ENCODE assay signal across 8 cellular contexts in the genomic region with DNA sequence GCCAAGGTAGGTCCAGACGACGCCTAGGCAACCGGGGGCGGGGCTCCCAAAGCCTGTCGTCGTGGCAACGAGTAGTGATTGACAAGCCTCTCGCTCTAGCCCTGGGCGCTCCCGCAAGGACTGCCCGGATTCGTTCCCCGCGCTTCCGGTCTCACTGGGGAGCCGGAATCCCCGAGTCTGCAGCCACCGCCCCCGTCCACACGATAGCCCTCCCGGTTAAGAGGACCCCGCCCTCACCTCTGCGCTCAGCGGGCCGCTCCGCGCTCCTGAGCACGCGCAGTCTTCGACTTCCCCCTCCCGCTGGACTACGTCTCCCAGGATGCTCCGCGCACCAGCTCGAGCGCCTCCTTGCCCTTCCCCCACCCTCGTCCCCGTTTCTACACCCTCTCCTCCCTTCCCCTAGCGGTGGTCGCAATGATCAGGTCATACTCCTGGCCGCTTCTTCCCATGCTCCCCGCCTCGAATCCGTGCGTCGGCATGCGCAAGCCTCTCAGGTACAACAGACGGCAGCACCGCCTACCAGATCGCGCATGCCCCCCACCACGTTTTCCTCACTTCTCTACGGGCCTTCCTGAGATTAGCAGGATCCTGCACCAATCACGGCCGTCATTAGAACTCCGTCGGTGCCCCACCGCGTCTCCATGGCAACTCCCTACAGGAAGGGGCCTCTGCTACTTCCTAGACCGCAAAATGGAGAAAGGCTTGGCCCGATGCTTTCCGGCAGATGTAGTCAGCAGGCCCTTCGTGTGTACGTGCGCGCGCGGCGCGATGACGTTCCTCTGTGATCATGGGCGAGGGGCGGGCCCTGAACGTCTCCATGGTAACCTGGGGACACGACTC. TPM values are rescaled to one million over a fixed set of nuclear protein-coding genes. Genes with fewer than 3 reads are reported as not detected.
DNase-seq lines count a peak whose midpoint lies in the region; ATAC-seq, FAIRE-seq and TF ChIP-seq lines count a peak whose summit lies in the region.

A gene (minus strand): TSS at position 518 of the 840 bp plus-strand sequence. CDS start 1,946 bp downstream, outside the sequence.

- peaks cover 27% of the 10 kb centered on the region for H3K36me3 ChIP-seq in left ventricle myocardium inferior

- peak within 1 kb of the TSS; percentile 100 for H3K27ac Mint-ChIP-seq in activated naive CD8-positive, alpha-beta T cell treated with anti-CD3 and anti-CD28 coated beads, Interleukin-2, amount 50 U/mL, for 24 hours

- peaks cover 39% of the 10 kb centered on the region for H3K4me1 Mint-ChIP-seq in activated naive CD8-positive, alpha-beta T cell treated with anti-CD3 and anti-CD28 coated beads, Interleukin-2, amount 50 U/mL, for 24 hours

- no peaks in the 10 kb centered on the region for H3K27me3 ChIP-seq in left ventricle myocardium inferior (ENCODE audit: low read depth)

- H3K4me3 ChIP-seq in GM12865 (ENCODE audit: low read depth, low read length) (peak within 1 kb of the TSS; percentile 89), left ventricle myocardium inferior (peak within 1 kb of the TSS; percentile 80)

- no peaks in the 10 kb centered on the region for H3K9me3 ChIP-seq in left ventricle myocardium inferior (replicated peaks)

- intact Hi-C loops in left ventricle myocardium inferior (cut with micrococcal nuclease) = no loop called here

- FAIRE-seq in RCC 7860 (lab: Jason Lieb, UNC) = peak; percentile 79

- peak within 1 kb of the TSS; percentile 95 for H3K4me3 Mint-ChIP-seq in activated naive CD8-positive, alpha-beta T cell treated with anti-CD3 and anti-CD28 coated beads, Interleukin-2, amount 50 U/mL, for 24 hours

- DNase-seq in GM12865 (ENCODE audit: low read depth) (peak; percentile 100), RCC 7860 (ENCODE audit: low spot score) (peak; percentile 99), left ventricle myocardium inferior (peak; percentile 99), renal cortical epithelial cell (ENCODE audit: low read depth) (peak; percentile 100), NCI-H2029 treated with DMSO at 0.1 percent for 48 hours (lab: John Stamatoyannopoulos, UW) (no peak), NOMO-1 treated with DMSO at 0.1 percent for 48 hours (lab: John Stamatoyannopoulos, UW; ENCODE audit: unreplicated experiment) (no peak)
- peak; percentile 99 for DNase-seq in activated naive CD8-positive, alpha-beta T cell treated with anti-CD3 and anti-CD28 coated beads, Interleukin-2, amount 50 U/mL, for 24 hours

- peaks cover 4% of the 10 kb centered on the region for H3K27me3 Mint-ChIP-seq in activated naive CD8-positive, alpha-beta T cell treated with anti-CD3 and anti-CD28 coated beads, Interleukin-2, amount 50 U/mL, for 24 hours

- peaks cover 17% of the 10 kb centered on the region for H3K36me3 Mint-ChIP-seq in activated naive CD8-positive, alpha-beta T cell treated with anti-CD3 and anti-CD28 coated beads, Interleukin-2, amount 50 U/mL, for 24 hours (ENCODE audit: low read depth)

- H3K9me3 Mint-ChIP-seq in activated naive CD8-positive, alpha-beta T cell treated with anti-CD3 and anti-CD28 coated beads, Interleukin-2, amount 50 U/mL, for 24 hours = no peaks in the 10 kb centered on the region

- H3K27ac ChIP-seq in left ventricle myocardium inferior (replicated peaks) = peak within 1 kb of the TSS; percentile 95

- peak; percentile 51 for ATAC-seq in HG02623 (IDR thresholded peaks at IDR 0.05; ENCODE audit: unreplicated experiment)
- peak; percentile 74 for ATAC-seq in activated naive CD8-positive, alpha-beta T cell treated with anti-CD3 and anti-CD28 coated beads, Interleukin-2, amount 50 U/mL, for 24 hours

- H3K4me1 ChIP-seq in left ventricle myocardium inferior = peaks cover 46% of the 10 kb centered on the region

- TF ChIP-seq CTCF in GM12865 (IDR thresholded peaks at IDR 0.05; ENCODE audit: insufficient read depth, low read depth, low read length, missing control alignments) (peak; percentile 22), left ventricle myocardium inferior (IDR thresholded peaks at IDR 0.05; ENCODE audit: borderline replicate concordance) (no peak)

RNA-seq across cellular contexts. Expression of the gene that starts here (rescaled TPM):
- 10.9 TPM for total RNA-seq in left ventricle myocardium inferior
- 11.6 and 30.6 TPM in 2 replicates for total RNA-seq in renal cortical epithelial cell

Comparison
In these comparisons a context has a peak if more than half of its experiments do, and no peak if none do; other contexts are left out.
1. DNase-seq: peak in GM12865 (single experiment), RCC 7860 (single experiment), activated naive CD8-positive, alpha-beta T cell treated with anti-CD3 and anti-CD28 coated beads, Interleukin-2, amount 50 U/mL, for 24 hours (single experiment), left ventricle myocardium inferior (single experiment) and renal cortical epithelial cell (single experiment); none in NCI-H2029 treated with DMSO at 0.1 percent for 48 hours (single experiment) and NOMO-1 treated with DMSO at 0.1 percent for 48 hours (single experiment).